Comparison of ENCODE assay signal across 1 cellular context in genomic region chr9:130766904-130767262, GRCh38.
TF ChIP-seq lines count a peak whose summit lies in the region.

No MANE protein-coding gene starts in this region.

TF ChIP-seq in GM12878, 131 proteins besides CTCF, POLR2A, EP300 and RAD21 (continued from another document):
- TF ChIP-seq PRDM15 (CRISPR knock-in tag; IDR thresholded peaks at IDR 0.05), result no peak
